In the genomic region with DNA sequence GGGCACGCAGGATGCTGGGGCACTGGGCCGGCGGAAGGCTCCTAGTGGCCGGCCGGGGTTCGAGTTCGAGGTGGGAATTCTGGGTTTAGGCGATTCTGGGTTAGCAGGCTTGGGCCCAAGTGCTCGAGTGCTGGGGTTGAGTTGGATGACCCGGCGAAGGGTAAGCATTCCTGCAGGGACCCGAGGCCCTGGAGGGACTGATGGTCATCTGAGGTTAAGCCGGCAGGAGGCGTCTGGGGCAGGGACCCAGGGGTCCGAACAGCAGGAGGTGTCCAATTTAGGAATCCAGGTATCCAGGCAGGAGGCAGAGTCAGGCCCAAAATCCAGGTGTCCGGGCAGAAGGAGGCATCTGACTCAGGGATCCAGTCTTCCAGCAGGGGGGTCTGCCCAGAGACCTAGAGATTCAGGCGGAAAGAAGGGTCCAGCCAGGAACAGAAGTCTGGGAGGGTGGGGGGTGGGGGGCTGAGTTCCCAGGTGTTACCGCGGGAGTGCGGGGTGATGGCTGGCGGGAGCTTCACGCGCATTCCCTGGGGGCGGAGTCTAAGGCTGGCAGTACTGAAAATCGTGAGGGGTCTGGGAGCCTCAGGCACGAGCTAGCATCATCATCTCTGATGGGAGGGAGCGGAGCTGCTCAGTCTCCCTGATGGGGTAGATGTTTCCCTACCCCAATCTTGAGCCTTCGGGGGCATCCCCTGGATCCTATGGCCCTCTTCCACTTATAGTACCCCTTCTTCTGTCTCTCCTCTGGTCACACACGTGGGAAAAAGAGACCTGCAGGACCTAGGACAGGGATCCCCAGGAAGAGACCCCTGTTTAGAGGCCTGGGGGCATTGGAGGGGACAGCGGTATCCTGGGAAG, we compare ENCODE assay signal across 8 cellular contexts. TPM values are rescaled to one million over a fixed set of nuclear protein-coding genes. Genes with fewer than 3 reads are reported as not detected.
A peak's percentile ranks its signal among the peaks of the same experiment; 100 is the strongest.
DNase-seq lines count a peak whose midpoint lies in the region; ATAC-seq and TF ChIP-seq lines count a peak whose summit lies in the region.

No MANE protein-coding gene starts in this region.

- ATAC-seq in gastroesophageal sphincter (no peak), GM21360 (IDR thresholded peaks at IDR 0.05; ENCODE audit: unreplicated experiment) (no peak), HG02571 (IDR thresholded peaks at IDR 0.05; ENCODE audit: unreplicated experiment) (no peak)
- ATAC-seq in stimulated activated effector memory CD8-positive, alpha-beta T cell treated with anti-CD3 and anti-CD28 coated beads, Interleukin-12 subunit alpha, Interleukin-12 subunit beta, amount 100 ng/mL, for 72 hours: no peak

- H3K9ac ChIP-seq in SU-DHL-6 (ENCODE audit: low read length): peak overlapping the region; percentile 73

- H3K4me1 ChIP-seq in gastroesophageal sphincter: peaks cover 0 to 55% (median 15%) of the 10 kb centered on the region in 3 donors

- H3K27me3 ChIP-seq in SU-DHL-6 (ENCODE audit: low read length) (no peaks in the 10 kb centered on the region), gastroesophageal sphincter (no peaks in the 10 kb centered on the region)

- TF ChIP-seq EP300 in gastroesophageal sphincter (IDR thresholded peaks at IDR 0.05): no peak

- no peaks in the 10 kb centered on the region for H3F3A ChIP-seq in SU-DHL-6 (ENCODE audit: insufficient read depth)

- no peaks in the 10 kb centered on the region for H3K79me2 ChIP-seq in SU-DHL-6 (ENCODE audit: insufficient read depth, low read length)

- no peaks in the 10 kb centered on the region for H3K9me2 ChIP-seq in SU-DHL-6 (replicated peaks; ENCODE audit: insufficient read depth, low read length)

- H3K4me3 Mint-ChIP-seq in stimulated activated effector memory CD8-positive, alpha-beta T cell treated with anti-CD3 and anti-CD28 coated beads, Interleukin-12 subunit alpha, Interleukin-12 subunit beta, amount 100 ng/mL, for 72 hours: peak overlapping the region; percentile 93

- DNase-seq in activated naive CD4-positive, alpha-beta T cell treated with Interleukin-2 at 50 U/mL for 16 hours: peak; percentile 10
- no peak for DNase-seq in activated naive CD4-positive, alpha-beta T cell (lab: John Stamatoyannopoulos, UW)
- DNase-seq in stimulated activated effector memory CD8-positive, alpha-beta T cell treated with anti-CD3 and anti-CD28 coated beads, Interleukin-12 subunit alpha, Interleukin-12 subunit beta, amount 100 ng/mL, for 72 hours (ENCODE audit: low spot score in 2 of 2): no peak
- DNase-seq in stimulated activated CD4-positive, alpha-beta T cell treated with anti-CD3 and anti-CD28 coated beads, Interleukin-2, amount 100 ng/mL, for 24 hours: no peak

- H3K36me3 ChIP-seq in SU-DHL-6 (ENCODE audit: low read length) (no peaks in the 10 kb centered on the region), gastroesophageal sphincter (no peaks in the 10 kb centered on the region)

- H4K20me1 ChIP-seq in SU-DHL-6 (ENCODE audit: low read depth, low read length): no peaks in the 10 kb centered on the region

- H3K4me3 ChIP-seq in SU-DHL-6 (ENCODE audit: insufficient read depth, low read length, poor library complexity, severe bottlenecking) (peak overlapping the region; percentile 64), gastroesophageal sphincter (peak overlapping the region; percentile 8 to 56)

- H3K27ac Mint-ChIP-seq in stimulated activated effector memory CD8-positive, alpha-beta T cell treated with anti-CD3 and anti-CD28 coated beads, Interleukin-12 subunit alpha, Interleukin-12 subunit beta, amount 100 ng/mL, for 72 hours: peak overlapping the region; percentile 91

- no peaks in the 10 kb centered on the region for H3K9me3 ChIP-seq in SU-DHL-6 (ENCODE audit: insufficient read depth, low read length)
- no peaks in the 10 kb centered on the region for H3K9me3 ChIP-seq in gastroesophageal sphincter

- H2AFZ ChIP-seq in SU-DHL-6 (ENCODE audit: low read depth, low read length, severe bottlenecking): peak overlapping the region; percentile 97

- peaks cover 29% of the 10 kb centered on the region for H3K4me1 Mint-ChIP-seq in stimulated activated effector memory CD8-positive, alpha-beta T cell treated with anti-CD3 and anti-CD28 coated beads, Interleukin-12 subunit alpha, Interleukin-12 subunit beta, amount 100 ng/mL, for 72 hours

- H3K9me3 Mint-ChIP-seq in stimulated activated effector memory CD8-positive, alpha-beta T cell treated with anti-CD3 and anti-CD28 coated beads, Interleukin-12 subunit alpha, Interleukin-12 subunit beta, amount 100 ng/mL, for 72 hours: no peaks in the 10 kb centered on the region

- peak overlapping the region; percentile 85 for H3K4me2 ChIP-seq in SU-DHL-6 (ENCODE audit: low read depth, low read length, poor library complexity, severe bottlenecking)

- peaks cover 35% of the 10 kb centered on the region for H3K36me3 Mint-ChIP-seq in stimulated activated effector memory CD8-positive, alpha-beta T cell treated with anti-CD3 and anti-CD28 coated beads, Interleukin-12 subunit alpha, Interleukin-12 subunit beta, amount 100 ng/mL, for 72 hours

- H3K27ac ChIP-seq in SU-DHL-6 (ENCODE audit: low read depth, low read length): no peak overlapping the region
- H3K27ac ChIP-seq in gastroesophageal sphincter: peak overlapping the region in 3 of 4 donors; percentile 56 to 81 (median 63)

- TF ChIP-seq CTCF in SU-DHL-6 (IDR thresholded peaks at IDR 0.05; ENCODE audit: insufficient read depth, low read length, poor library complexity, severe bottlenecking): peak; percentile 20
- TF ChIP-seq CTCF in gastroesophageal sphincter (IDR thresholded peaks at IDR 0.05): peak in 1 of 4 experiments; percentile 10

- WGBS in gastroesophageal sphincter (ENCODE audit: low coverage in 1 of 2), 2 donors: 52 to 60% methylated on average over 12 to 14 of the region's 30 CpGs

- no peak for TF ChIP-seq POLR2A in gastroesophageal sphincter (IDR thresholded peaks at IDR 0.05)

RNA-seq across cellular contexts. Expression of gene GPR3, which starts 0.6 kb away (rescaled TPM):
- total RNA-seq in gastroesophageal sphincter: under 1 TPM in 1 of 4 donors, not detected in 3; 0.67 TPM

RNA-seq across cellular contexts. Expression of gene CD164L2, which starts 9.9 kb away (rescaled TPM):
- not detected for total RNA-seq in gastroesophageal sphincter

RNA-seq across cellular contexts. Expression of gene FCN3, which starts 18.4 kb away (rescaled TPM):
- total RNA-seq in gastroesophageal sphincter: 10 to 100 TPM in 1 of 4 donors, 1 to 10 TPM in 3; 4.6 to 11.5 (median 6.3) TPM

RNA-seq across cellular contexts. Expression of gene MAP3K6, which starts 26.2 kb away (rescaled TPM):
- total RNA-seq in gastroesophageal sphincter: 10 to 100 TPM; 31.1 to 64.3 (median 54.3) TPM

RNA-seq across cellular contexts. Expression of gene SYTL1, which starts 51.2 kb away (rescaled TPM):
- 1 to 10 TPM in 2 of 4 donors, under 1 TPM in 2; 0.81 to 4.8 (median 2.7) TPM for total RNA-seq in gastroesophageal sphincter
